1 cellular context compared by ENCODE assay signal in genomic region chr12:9872116-9872515, GRCh38.
TF ChIP-seq lines count a peak whose summit lies in the region.

No MANE protein-coding gene starts in this region.

TF ChIP-seq in IMR-90, 13 proteins besides CTCF, POLR2A, EP300 and RAD21:
- TF ChIP-seq BHLHE40 (IDR thresholded peaks at IDR 0.05; ENCODE audit: low read depth, low read length) = no peak
- TF ChIP-seq NFE2L2 (IDR thresholded peaks at IDR 0.05; ENCODE audit: low read depth, low read length) = no peak
